ENCODE assay signal across 8 cellular contexts in the genomic region with DNA sequence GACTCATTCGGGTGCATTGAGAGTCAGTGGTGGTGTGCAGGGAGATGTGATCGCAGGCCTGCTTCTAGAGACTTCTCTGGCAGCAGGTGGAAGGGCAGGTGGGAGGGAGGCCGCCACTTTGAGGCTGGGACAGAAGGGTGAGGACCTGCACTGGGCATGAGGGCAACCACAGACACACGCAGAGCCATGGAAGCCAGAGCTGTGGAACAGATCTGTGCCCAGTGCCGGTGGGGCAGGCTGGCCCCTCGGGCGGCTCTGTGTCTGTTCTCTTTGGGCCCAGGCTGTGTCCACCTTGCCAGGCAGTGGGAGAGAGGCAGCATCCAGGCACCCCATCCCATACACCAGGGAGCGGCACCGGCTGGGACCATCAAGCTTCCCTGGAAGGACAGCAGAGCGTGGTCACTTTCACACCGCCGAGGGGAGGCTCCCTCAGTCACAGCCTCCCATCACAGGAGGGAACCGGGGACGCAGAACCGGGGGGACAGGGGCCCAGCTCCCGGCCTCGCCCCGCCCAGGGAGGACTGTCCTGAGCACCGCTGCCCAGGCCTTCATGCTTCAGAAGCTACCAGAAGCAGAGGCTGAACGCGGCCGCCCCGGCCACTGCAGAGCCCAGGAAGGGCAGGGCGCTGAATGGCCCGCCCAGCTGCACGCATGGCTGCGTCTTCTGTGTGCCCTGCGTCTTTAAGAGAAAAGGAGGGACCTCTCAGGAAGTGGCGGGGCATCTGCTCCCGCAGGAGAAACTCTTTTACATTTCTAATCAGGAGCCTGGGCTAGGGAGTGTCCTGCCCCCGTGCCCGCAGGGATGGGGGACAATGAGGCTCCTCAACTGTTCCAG. TPM values are rescaled to one million over a fixed set of nuclear protein-coding genes. Genes with fewer than 3 reads are reported as not detected.
DNase-seq lines count a peak whose midpoint lies in the region; ATAC-seq and TF ChIP-seq lines count a peak whose summit lies in the region.

No MANE protein-coding gene starts in this region.

- WGBS in mammary epithelial cell (ENCODE audit: low coverage, missing lambda C conversion rate) = 62% methylated on average over 26 of the region's 32 CpGs

- H3K9me3 ChIP-seq in mammary epithelial cell (replicated peaks; ENCODE audit: insufficient read depth, low read length) (no peaks in the 10 kb centered on the region), mucosa of descending colon (no peaks in the 10 kb centered on the region)

- H3K79me2 ChIP-seq in mammary epithelial cell (ENCODE audit: insufficient read depth, low read length) = no peaks in the 10 kb centered on the region

- peak overlapping the region; percentile 73 for H2AFZ ChIP-seq in mammary epithelial cell (ENCODE audit: low read depth, low read length)

- TF ChIP-seq POLR2A in GM15510 (IDR thresholded peaks at IDR 0.05; ENCODE audit: borderline replicate concordance, extremely low read depth, insufficient read length) (peak; percentile 19), erythroblast (IDR thresholded peaks at IDR 0.05; ENCODE audit: low read length) (no peak)

- BruUV-seq in mammary epithelial cell (replicated peaks; lab: Mats Ljungman, UMichigan) = no TSS peak

- intact Hi-C loops in mammary epithelial cell (cut with micrococcal nuclease) (no loop called here), mucosa of descending colon (cut with DNase I, micrococcal nuclease) (no loop called here)

- no peak overlapping the region for H3K4me3 ChIP-seq in mammary epithelial cell (replicated peaks in 1 of 3; ENCODE audit: insufficient read depth in 1 of 3, low read depth in 2 of 3, low read length in 3 of 3)
- H3K4me3 ChIP-seq in mucosa of descending colon = no peak overlapping the region

- no peaks in the 10 kb centered on the region for H4K20me1 ChIP-seq in mammary epithelial cell (ENCODE audit: insufficient read depth, low read length)

- H3K4me2 ChIP-seq in mammary epithelial cell (ENCODE audit: insufficient read depth, low read depth, low read length) = peak overlapping the region; percentile 48

- H3K4me1 ChIP-seq in mammary epithelial cell (ENCODE audit: insufficient read depth, low read length) (peaks cover 5% of the 10 kb centered on the region), mucosa of descending colon (ENCODE audit: low read depth) (peaks cover 14% of the 10 kb centered on the region)

- ATAC-seq in HG02970 (IDR thresholded peaks at IDR 0.05; ENCODE audit: low FRiP score, unreplicated experiment) = peak; percentile 9
- ATAC-seq in mucosa of descending colon = peak; percentile 90

- CTCF ChIA-PET in mammary epithelial cell (lab: Charles Lee; ENCODE audit: low non-redundant PET) = no interaction called here

- no peak for TF ChIP-seq CTCF in mammary epithelial cell (conservative IDR thresholded peaks at IDR 0.05 in 1 of 2, IDR thresholded peaks at IDR 0.05 in 1 of 2; ENCODE audit: extremely low read depth in 1 of 2, insufficient read depth in 1 of 2, low read depth in 1 of 2, low read length in 2 of 2)
- TF ChIP-seq CTCF in mucosa of descending colon (IDR thresholded peaks at IDR 0.05) = no peak

- H3K9ac ChIP-seq in mammary epithelial cell (ENCODE audit: insufficient read depth, low read length) = no peak overlapping the region

- no peaks in the 10 kb centered on the region for H3K36me3 ChIP-seq in mammary epithelial cell (ENCODE audit: insufficient read depth, low read length)
- H3K36me3 ChIP-seq in mucosa of descending colon (ENCODE audit: low read depth) = no peaks in the 10 kb centered on the region

- H3K27me3 ChIP-seq in mammary epithelial cell (ENCODE audit: insufficient read depth, low read length) = no peaks in the 10 kb centered on the region

- in situ Hi-C loops in mammary epithelial cell (cut with MboI; ENCODE audit: low sequenced_read_pairs in 2 of 2) = no loop called here

- H3K27ac ChIP-seq in mammary epithelial cell (ENCODE audit: insufficient read depth, low read depth, low read length) = no peak overlapping the region

- dilution Hi-C loops in mammary epithelial cell (cut with HindIII; ENCODE audit: low sequenced_read_pairs) = no loop called here

- DNase-seq in mammary epithelial cell = no peak
- peak in 2 of 3 donors; percentile 48 to 51 for DNase-seq in mucosa of descending colon
- DNase-seq in DMS53 (lab: John Stamatoyannopoulos, UW) = no peak
- no peak for DNase-seq in erythroblast (lab: John Stamatoyannopoulos, UW)
- no peak for DNase-seq in OCI-M1 (lab: John Stamatoyannopoulos, UW)
- no peak for DNase-seq in globus pallidus (ENCODE audit: low spot score)

RNA-seq across cellular contexts. Expression of a gene that starts 32.1 kb away (rescaled TPM):
- total RNA-seq in mammary epithelial cell (under 1 TPM; 0.17 to 0.26 TPM), mucosa of descending colon (not detected)
- polyA plus RNA-seq in mammary epithelial cell = not detected
- polyA minus RNA-seq in mammary epithelial cell = not detected

RNA-seq across cellular contexts. Expression of a gene that starts 56.3 kb away (rescaled TPM):
- total RNA-seq in mammary epithelial cell (not detected), mucosa of descending colon (not detected)
- not detected for polyA plus RNA-seq in mammary epithelial cell
- not detected for polyA minus RNA-seq in mammary epithelial cell

Comparison
In these comparisons a context has a peak if more than half of its experiments do, and no peak if none do; other contexts are left out.
1. DNase-seq: peak in mucosa of descending colon (2 of 3); none in mammary epithelial cell (single experiment), DMS53 (single experiment), erythroblast (0 of 2), OCI-M1 (single experiment) and globus pallidus (single experiment).